ENCODE assay signal across 7 cellular contexts in genomic region chr2:64698668-64699444, GRCh38. TPM values are rescaled to one million over a fixed set of nuclear protein-coding genes. Genes with fewer than 3 reads are reported as not detected.
A peak's percentile ranks its signal among the peaks of the same experiment; 100 is the strongest.
DNase-seq lines count a peak whose midpoint lies in the region; ATAC-seq and TF ChIP-seq lines count a peak whose summit lies in the region.

No MANE protein-coding gene starts in this region.

- peaks cover 11% of the 10 kb centered on the region; the same call in 1 of the 2 replicates for H3F3A ChIP-seq in PC-9 (ENCODE audit: insufficient read depth, low read depth)

- no peaks in the 10 kb centered on the region for H3K9me2 ChIP-seq in PC-9 (ENCODE audit: insufficient read depth)

- H3K27ac ChIP-seq in PC-9 (peak overlapping the region; percentile 4; the same call in 1 of the 2 replicates), transverse colon (no peak overlapping the region), adrenal gland (no peak overlapping the region)

- H3K27me3 ChIP-seq in PC-9 (ENCODE audit: insufficient read depth, low read depth) (no peaks in the 10 kb centered on the region), transverse colon (no peaks in the 10 kb centered on the region), adrenal gland (no peaks in the 10 kb centered on the region)

- DNase-seq in PC-9 (peak in 1 of 2 experiments; percentile 41), fibroblast of villous mesenchyme (ENCODE audit: low read depth) (peak; percentile 57), transverse colon (no peak), adrenal gland (no peak), NCI-H1417 treated with DMSO at 0.1 percent for 48 hours (lab: John Stamatoyannopoulos, UW) (no peak)

- H3K4me2 ChIP-seq in PC-9 = no peak overlapping the region

- no peak overlapping the region for H2AFZ ChIP-seq in PC-9

- no peak for TF ChIP-seq EP300 in transverse colon (IDR thresholded peaks at IDR 0.05; ENCODE audit: low read depth)

- H3K79me2 ChIP-seq in PC-9 (ENCODE audit: low read depth) = no peaks in the 10 kb centered on the region

- peak; percentile 87 for ATAC-seq in GM18511 (IDR thresholded peaks at IDR 0.05; ENCODE audit: unreplicated experiment)
- peak; percentile 88 for ATAC-seq in HG02571 (IDR thresholded peaks at IDR 0.05; ENCODE audit: unreplicated experiment)

- POLR2A ChIA-PET in PC-9 (lab: Charles Lee; ENCODE audit: unreplicated experiment) = interaction anchor here (0.6 kb wide), 1 partner anchor 38 kb away, joined by 11 read pairs; no protein-coding TSS in a partner anchor

- in situ Hi-C loops in transverse colon (cut with MboI; ENCODE audit: low pct_ligation_motif_present in 1 of 4, low pct_unique_long_range_greater_than_20kb in 1 of 4, low sequenced_read_pairs in 3 of 4) = no loop called here

- H3K4me1 ChIP-seq in PC-9 (replicated peaks; ENCODE audit: insufficient read depth) (peaks cover 10% of the 10 kb centered on the region), transverse colon (peaks cover 0 to 7% (median 2%) of the 10 kb centered on the region in 4 donors), adrenal gland (replicated peaks in 1 of 2) (no peaks in the 10 kb centered on the region)

- no peaks in the 10 kb centered on the region for H3K36me3 ChIP-seq in PC-9 (ENCODE audit: low read depth)
- H3K36me3 ChIP-seq in transverse colon = no peaks in the 10 kb centered on the region
- no peaks in the 10 kb centered on the region for H3K36me3 ChIP-seq in adrenal gland (replicated peaks in 1 of 2)

- 61 to 85% methylated on average over 4 of the region's 4 CpGs for WGBS in transverse colon (ENCODE audit: low coverage in 1 of 2), 2 donors
- 90 to 96% (median 91%) methylated on average over 4 of the region's 4 CpGs for WGBS in adrenal gland, 4 donors

- no peak for TF ChIP-seq CTCF in PC-9 (conservative IDR thresholded peaks at IDR 0.05)
- no peak for TF ChIP-seq CTCF in fibroblast of villous mesenchyme (IDR thresholded peaks at IDR 0.05; ENCODE audit: insufficient read depth, low read depth, low read length)
- TF ChIP-seq CTCF in transverse colon (IDR thresholded peaks at IDR 0.05) = no peak
- no peak for TF ChIP-seq CTCF in adrenal gland (IDR thresholded peaks at IDR 0.05)

- no peak overlapping the region for H3K4me3 ChIP-seq in PC-9
- no peak overlapping the region for H3K4me3 ChIP-seq in fibroblast of villous mesenchyme (ENCODE audit: low read depth, low read length)
- no peak overlapping the region for H3K4me3 ChIP-seq in transverse colon
- H3K4me3 ChIP-seq in adrenal gland = no peak overlapping the region

- CTCF ChIA-PET in PC-9 (lab: Charles Lee) = no interaction called here

- H4K20me1 ChIP-seq in PC-9 (ENCODE audit: insufficient read depth) = no peaks in the 10 kb centered on the region

- TF ChIP-seq POLR2A in transverse colon (IDR thresholded peaks at IDR 0.05) (no peak), adrenal gland (IDR thresholded peaks at IDR 0.05) (no peak)

- intact Hi-C loops in PC-9 (cut with micrococcal nuclease; ENCODE audit: unreplicated experiment) = no loop called here
- intact Hi-C loops in transverse colon (cut with DNase I; ENCODE audit: low total_unique reads) = no loop called here
- intact Hi-C loops in adrenal gland (cut with DNase I) = no loop called here

- no TSS peak for BruUV-seq in PC-9 (replicated peaks; lab: Mats Ljungman, UMichigan)

- H3K9me3 ChIP-seq in PC-9 (ENCODE audit: insufficient read depth, low read depth) = no peaks in the 10 kb centered on the region
- no peaks in the 10 kb centered on the region for H3K9me3 ChIP-seq in transverse colon
- H3K9me3 ChIP-seq in adrenal gland (replicated peaks in 1 of 3) = no peaks in the 10 kb centered on the region

RNA-seq across cellular contexts. Expression of gene SERTAD2, which starts 45.1 kb away (rescaled TPM):
- total RNA-seq in PC-9 (2021) (27.3 and 31.4 TPM in 2 replicates), fibroblast of villous mesenchyme (6.8 and 7.8 TPM in 2 replicates), transverse colon (10 to 100 TPM in 3 of 4 donors, 1 to 10 TPM in 1; 5.4 to 22.1 (median 13.2) TPM), adrenal gland (10 to 100 TPM in 6 of 8 donors, 1 to 10 TPM in 2; 6.5 to 15.8 (median 13.0) TPM)
- 10 to 100 TPM in 1 of 3 donors, 1 to 10 TPM in 2; 5.1 to 18.3 (median 9.5) TPM for polyA plus RNA-seq in adrenal gland
